Comparison of ENCODE assay signal across 13 cellular contexts in the genomic region with DNA sequence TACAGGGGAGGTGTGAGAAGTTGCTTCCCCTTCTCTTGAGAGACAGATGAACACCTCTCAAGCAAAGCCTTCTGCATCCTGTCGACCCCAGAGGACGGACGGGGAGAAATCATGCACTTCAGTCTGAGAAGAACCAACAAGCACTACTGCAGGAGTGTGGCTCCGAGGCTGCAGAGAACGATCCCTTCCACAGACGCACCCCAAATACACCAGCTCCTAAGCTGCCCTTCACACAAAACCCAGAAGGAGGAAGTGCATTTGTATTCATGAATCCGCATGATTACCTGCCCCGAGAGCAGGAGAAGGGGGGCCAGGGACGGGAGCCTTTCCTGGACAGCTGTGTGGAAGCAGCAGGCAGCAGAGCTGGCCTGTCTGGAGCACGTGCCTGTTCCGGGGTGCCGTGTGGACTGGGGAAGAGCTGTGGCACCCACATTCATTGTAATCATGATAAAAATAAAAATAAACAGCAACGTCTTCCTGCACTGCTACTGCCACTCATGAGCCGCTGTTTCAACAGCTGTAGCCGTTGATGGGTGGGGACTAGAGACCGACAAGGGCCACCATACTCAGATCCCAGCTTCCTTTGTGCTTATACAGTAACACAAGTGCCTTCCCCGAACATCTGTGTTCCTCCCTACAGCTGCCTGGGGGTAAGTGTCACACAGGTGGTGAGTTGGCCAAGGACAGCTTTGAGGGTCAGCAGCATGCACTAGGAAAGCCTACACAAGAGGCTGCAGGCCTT. TPM values are rescaled to one million over a fixed set of nuclear protein-coding genes. Genes with fewer than 3 reads are reported as not detected.
A peak's percentile ranks its signal among the peaks of the same experiment; 100 is the strongest.
DNase-seq lines count a peak whose midpoint lies in the region; ATAC-seq and TF ChIP-seq lines count a peak whose summit lies in the region.
"Had no signal": no experiment of that assay in that cellular context is flagged by ENCODE, and none has a peak within 500 bp of the region (broad histone marks: within the 10 kb centered on the region; RNA-seq: fewer than 3 reads in every experiment).

No MANE protein-coding gene starts in this region.

- TF ChIP-seq CTCF in HL-60 (IDR thresholded peaks at IDR 0.05; ENCODE audit: insufficient read depth, low read length) (no peak), glutamatergic neuron (IDR thresholded peaks at IDR 0.05; ENCODE audit: partially characterized antibody, unreplicated experiment) (no peak), chondrocyte (IDR thresholded peaks at IDR 0.05) (no peak)

- peaks cover 0 to 4% of the 10 kb centered on the region in 2 donors for H3K9me3 Mint-ChIP-seq in activated naive CD4-positive, alpha-beta T cell treated with anti-CD3 and anti-CD28 coated beads, Interleukin-2, amount 50 U/mL, for 72 hours
- peaks cover 11% of the 10 kb centered on the region for H3K9me3 Mint-ChIP-seq in glutamatergic neuron (ENCODE audit: unreplicated experiment)
- no peaks in the 10 kb centered on the region for H3K9me3 Mint-ChIP-seq in stimulated activated naive CD8-positive, alpha-beta T cell treated with anti-CD3 and anti-CD28 coated beads, Interleukin-15, amount 100 ng/mL, for 72 hours
- no peaks in the 10 kb centered on the region for H3K9me3 Mint-ChIP-seq in chondrocyte (ENCODE audit: low read depth)

- H3K27ac Mint-ChIP-seq in activated naive CD4-positive, alpha-beta T cell treated with anti-CD3 and anti-CD28 coated beads, Interleukin-2, amount 50 U/mL, for 72 hours, result peak overlapping the region in 1 of 2 donors; percentile 84
- peak overlapping the region; percentile 50 for H3K27ac Mint-ChIP-seq in glutamatergic neuron (ENCODE audit: unreplicated experiment)
- H3K27ac Mint-ChIP-seq in stimulated activated naive CD8-positive, alpha-beta T cell treated with anti-CD3 and anti-CD28 coated beads, Interleukin-15, amount 100 ng/mL, for 72 hours, result peak overlapping the region; percentile 15 to 54
- no peak overlapping the region for H3K27ac Mint-ChIP-seq in chondrocyte (ENCODE audit: unreplicated experiment)
- H3K27ac Mint-ChIP-seq: activated CD4-positive, alpha-beta memory T cell treated with anti-CD3 and anti-CD28 coated beads for 36 hours had no signal

- peaks cover 19% of the 10 kb centered on the region for H3K4me1 Mint-ChIP-seq in glutamatergic neuron (ENCODE audit: low read depth, unreplicated experiment)
- peaks cover 25% of the 10 kb centered on the region for H3K4me1 Mint-ChIP-seq in stimulated activated naive CD8-positive, alpha-beta T cell treated with anti-CD3 and anti-CD28 coated beads, Interleukin-15, amount 100 ng/mL, for 72 hours
- no peaks in the 10 kb centered on the region for H3K4me1 Mint-ChIP-seq in chondrocyte (ENCODE audit: low read depth)

- no peaks in the 10 kb centered on the region for H3K36me3 ChIP-seq in MG63

- H3K27me3 Mint-ChIP-seq in glutamatergic neuron (ENCODE audit: unreplicated experiment) (peaks cover 4% of the 10 kb centered on the region), chondrocyte (ENCODE audit: low read depth) (no peaks in the 10 kb centered on the region)
- H3K27me3 Mint-ChIP-seq in stimulated activated naive CD8-positive, alpha-beta T cell treated with anti-CD3 and anti-CD28 coated beads, Interleukin-15, amount 100 ng/mL, for 72 hours, result no peaks in the 10 kb centered on the region
- H3K27me3 Mint-ChIP-seq: activated CD4-positive, alpha-beta memory T cell treated with anti-CD3 and anti-CD28 coated beads for 36 hours had no signal

- H3K27me3 ChIP-seq in HL-60 (ENCODE audit: insufficient read depth, poor library complexity, severe bottlenecking) (no peaks in the 10 kb centered on the region), MG63 (no peaks in the 10 kb centered on the region)

- peaks cover 7 to 35% of the 10 kb centered on the region in 2 donors for H3K36me3 Mint-ChIP-seq in activated naive CD4-positive, alpha-beta T cell treated with anti-CD3 and anti-CD28 coated beads, Interleukin-2, amount 50 U/mL, for 72 hours
- H3K36me3 Mint-ChIP-seq in glutamatergic neuron (ENCODE audit: unreplicated experiment) (peaks cover 14% of the 10 kb centered on the region), chondrocyte (ENCODE audit: low read depth) (peaks cover 32% of the 10 kb centered on the region)

- H3K4me3 ChIP-seq in HL-60 (replicated peaks; ENCODE audit: insufficient read depth, low read length) (no peak overlapping the region), MG63 (no peak overlapping the region)
- H3K4me3 ChIP-seq: HAP-1 had no signal

- peak overlapping the region; percentile 64 for H3K27ac ChIP-seq in HL-60 (replicated peaks)

- H3K4me3 Mint-ChIP-seq in glutamatergic neuron (ENCODE audit: unreplicated experiment), result peak overlapping the region; percentile 18
- H3K4me3 Mint-ChIP-seq in stimulated activated naive CD8-positive, alpha-beta T cell treated with anti-CD3 and anti-CD28 coated beads, Interleukin-15, amount 100 ng/mL, for 72 hours, result peak overlapping the region; percentile 13 to 64
- no peak overlapping the region for H3K4me3 Mint-ChIP-seq in chondrocyte (ENCODE audit: unreplicated experiment)
- H3K4me3 Mint-ChIP-seq: activated CD4-positive, alpha-beta memory T cell treated with anti-CD3 and anti-CD28 coated beads for 36 hours had no signal

- peak; percentile 11 to 29 for ATAC-seq in activated naive CD4-positive, alpha-beta T cell treated with anti-CD3 and anti-CD28 coated beads, Interleukin-2, amount 50 U/mL, for 72 hours
- ATAC-seq in stimulated activated naive CD8-positive, alpha-beta T cell treated with anti-CD3 and anti-CD28 coated beads, Interleukin-15, amount 100 ng/mL, for 72 hours, result peak; percentile 40
- ATAC-seq: SK-N-SH treated with all-trans-retinoic acid at 6 μM for 48 hours had no signal

- DNase-seq in activated naive CD4-positive, alpha-beta T cell treated with anti-CD3 and anti-CD28 coated beads, Interleukin-2, amount 50 U/mL, for 72 hours (ENCODE audit: low spot score in 2 of 2), result no peak
- DNase-seq in activated naive CD4-positive, alpha-beta T cell treated with Interleukin-2 at 50 U/mL for 16 hours, result no peak
- DNase-seq in HL-60 (ENCODE audit: low read depth in 1 of 2, low spot score in 1 of 2) (peak; percentile 29 to 66), glutamatergic neuron (no peak), NCI-H748 treated with DMSO at 0.1 percent for 48 hours (lab: John Stamatoyannopoulos, UW) (no peak), chondrocyte (ENCODE audit: low spot score) (no peak), MG63 (no peak)
- DNase-seq in stimulated activated naive CD8-positive, alpha-beta T cell treated with anti-CD3 and anti-CD28 coated beads, Interleukin-15, amount 100 ng/mL, for 72 hours, result no peak
- DNase-seq: activated CD4-positive, alpha-beta memory T cell treated with anti-CD3 and anti-CD28 coated beads for 36 hours; AML-193; trophoblast cell had no signal

- no peaks in the 10 kb centered on the region; the same call in 1 of the 2 replicates for H3K9me3 ChIP-seq in MG63

RNA-seq across cellular contexts. Expression of a gene that starts 42.9 kb away (rescaled TPM):
- 10 to 100 TPM; 23.4 to 27.1 TPM for total RNA-seq in activated naive CD4-positive, alpha-beta T cell treated with anti-CD3 and anti-CD28 coated beads, Interleukin-2, amount 50 U/mL, for 72 hours
- total RNA-seq in glutamatergic neuron (ENCODE audit: unreplicated experiment), result 31.7 TPM
- total RNA-seq in chondrocyte, result 40.9 to 58.1 TPM (median 41.2 TPM) in 3 replicates
- total RNA-seq in MG63 (2014; rRNA removed; shearing (Covaris generic); ENCODE audit: low replicate concordance), result 20.5 and 22.2 TPM in 2 replicates

RNA-seq across cellular contexts. Expression of a gene that starts 49.0 kb away (rescaled TPM):
- 10 to 100 TPM; 73.8 to 75.1 TPM for total RNA-seq in activated naive CD4-positive, alpha-beta T cell treated with anti-CD3 and anti-CD28 coated beads, Interleukin-2, amount 50 U/mL, for 72 hours
- total RNA-seq in glutamatergic neuron (ENCODE audit: unreplicated experiment) (18.0 TPM), chondrocyte (5.7 to 12.9 TPM (median 6.3 TPM) in 3 replicates)
- total RNA-seq in MG63 (2014; rRNA removed; shearing (Covaris generic); ENCODE audit: low replicate concordance), result 42.4 and 46.1 TPM in 2 replicates

Comparison
In these comparisons a context has a peak if more than half of its experiments do, and no peak if none do; other contexts are left out.
1. DNase-seq: peak in HL-60 (2 of 2); none in activated naive CD4-positive, alpha-beta T cell treated with anti-CD3 and anti-CD28 coated beads, Interleukin-2, amount 50 U/mL, for 72 hours (0 of 2), activated naive CD4-positive, alpha-beta T cell treated with Interleukin-2 at 50 U/mL for 16 hours (single experiment), glutamatergic neuron (single experiment), stimulated activated naive CD8-positive, alpha-beta T cell treated with anti-CD3 and anti-CD28 coated beads, Interleukin-15, amount 100 ng/mL, for 72 hours (0 of 2), NCI-H748 treated with DMSO at 0.1 percent for 48 hours (single experiment), chondrocyte (single experiment) and MG63 (single experiment).